Comparison of ENCODE assay signal across 8 cellular contexts in the genomic region with DNA sequence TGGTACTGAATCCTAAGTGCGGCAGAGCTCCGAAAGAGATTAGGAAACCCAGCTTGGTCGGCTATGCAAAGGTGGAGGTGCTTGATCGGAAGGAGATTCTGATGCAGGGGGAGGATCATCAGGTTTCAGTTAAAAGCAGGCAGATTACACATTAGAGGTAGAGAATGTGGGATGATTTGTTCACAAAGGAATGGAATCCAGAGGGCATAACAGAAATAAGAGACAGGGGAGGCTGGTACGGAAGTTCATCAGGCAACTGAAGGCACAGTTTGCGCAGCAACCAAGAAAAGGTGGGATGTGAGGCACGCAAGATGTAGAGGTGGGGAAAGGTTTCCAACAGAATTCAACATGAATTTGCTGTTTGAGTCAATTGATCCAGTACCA. TPM values are rescaled to one million over a fixed set of nuclear protein-coding genes. Genes with fewer than 3 reads are reported as not detected.
DNase-seq lines count a peak whose midpoint lies in the region; ATAC-seq and TF ChIP-seq lines count a peak whose summit lies in the region.

No MANE protein-coding gene starts in this region.

- peaks cover 44% of the 10 kb centered on the region for H3K79me2 ChIP-seq in MM.1S (ENCODE audit: low read length)

- no peaks in the 10 kb centered on the region for H3K9me2 ChIP-seq in MM.1S (replicated peaks; ENCODE audit: insufficient read depth, low read length)

- H3K9ac ChIP-seq in MM.1S (ENCODE audit: low read length): peak overlapping the region; percentile 96; the same call in 1 of the 2 replicates

- H3K36me3 Mint-ChIP-seq in CD8-positive, alpha-beta T cell: peaks cover 25% of the 10 kb centered on the region
- H3K36me3 Mint-ChIP-seq in osteocyte (ENCODE audit: unreplicated experiment): peaks cover 20% of the 10 kb centered on the region

- POLR2A ChIA-PET in CD8-positive, alpha-beta T cell (lab: Charles Lee): no interaction called here

- TF ChIP-seq CTCF in CD8-positive, alpha-beta T cell (IDR thresholded peaks at IDR 0.05): no peak
- TF ChIP-seq CTCF in MM.1S (IDR thresholded peaks at IDR 0.05; ENCODE audit: low read length) (no peak), esophagus squamous epithelium (IDR thresholded peaks at IDR 0.05) (no peak), osteocyte (IDR thresholded peaks at IDR 0.05) (no peak)

- 89% methylated on average over 7 of the region's 7 CpGs for WGBS in esophagus squamous epithelium, 2 donors

- peak overlapping the region; percentile 95 for H3K4me3 Mint-ChIP-seq in CD8-positive, alpha-beta T cell
- peak overlapping the region; percentile 95 for H3K4me3 Mint-ChIP-seq in osteocyte (ENCODE audit: unreplicated experiment)

- H3K36me3 ChIP-seq in CD8-positive, alpha-beta T cell (ENCODE audit: insufficient read depth, low read length): no peaks in the 10 kb centered on the region
- H3K36me3 ChIP-seq in MM.1S (replicated peaks; ENCODE audit: insufficient read depth, low read length) (peaks cover 6% of the 10 kb centered on the region; the same call in 1 of the 2 replicates), esophagus squamous epithelium (peaks cover 0 to 21% (median 0%) of the 10 kb centered on the region in 3 donors)

- no peak for DNase-seq in CD8-positive, alpha-beta T cell
- DNase-seq in MM.1S (no peak), esophagus squamous epithelium (lab: John Stamatoyannopoulos, UW) (no peak), osteocyte (ENCODE audit: extremely low spot score, unreplicated experiment) (no peak), NCI-H1105 (lab: John Stamatoyannopoulos, UW) (no peak), OCI-M2 (lab: John Stamatoyannopoulos, UW; ENCODE audit: unreplicated experiment) (no peak)

- no peak for ATAC-seq in CD8-positive, alpha-beta T cell
- ATAC-seq in GM21723 (IDR thresholded peaks at IDR 0.05; ENCODE audit: unreplicated experiment) (peak; percentile 22), esophagus mucosa (no peak)

- no peak for TF ChIP-seq POLR2A in esophagus squamous epithelium (IDR thresholded peaks at IDR 0.05)

- intact Hi-C loops in CD8-positive, alpha-beta T cell (cut with DNase I, micrococcal nuclease): loop anchor here (2.0 to 10.0 kb wide), 4 partner anchors 698 to 1965 kb away; partner anchors contain the start of genes ELMOD2 (in 2 of the 2), INPP4B (in 1 of the 2), SCOC (in 1 of the 2) and USP38 (in 1 of the 2)
- intact Hi-C loops in esophagus squamous epithelium (cut with DNase I): loop anchor here (10.0 kb wide), 1 partner anchor 1565 kb away; no protein-coding TSS in a partner anchor

- peaks cover 45% of the 10 kb centered on the region for H3K4me1 Mint-ChIP-seq in CD8-positive, alpha-beta T cell (ENCODE audit: low read depth)
- H3K4me1 Mint-ChIP-seq in osteocyte (ENCODE audit: unreplicated experiment): peaks cover 33% of the 10 kb centered on the region

- no peak overlapping the region for H3K27ac ChIP-seq in CD8-positive, alpha-beta T cell (ENCODE audit: low read depth, low read length)
- H3K27ac ChIP-seq in MM.1S (ENCODE audit: low read length): no peak overlapping the region
- peak overlapping the region; percentile 87 to 97 (median 96) for H3K27ac ChIP-seq in esophagus squamous epithelium

- H3K9me3 Mint-ChIP-seq in CD8-positive, alpha-beta T cell: no peaks in the 10 kb centered on the region
- no peaks in the 10 kb centered on the region for H3K9me3 Mint-ChIP-seq in osteocyte (ENCODE audit: unreplicated experiment)

- peak overlapping the region; percentile 96 for H3K27ac Mint-ChIP-seq in CD8-positive, alpha-beta T cell
- peak overlapping the region; percentile 41 for H3K27ac Mint-ChIP-seq in osteocyte (ENCODE audit: unreplicated experiment)

- H3K9me3 ChIP-seq in CD8-positive, alpha-beta T cell (ENCODE audit: low read length): no peaks in the 10 kb centered on the region
- no peaks in the 10 kb centered on the region for H3K9me3 ChIP-seq in MM.1S (replicated peaks; ENCODE audit: insufficient read depth, low read length)
- no peaks in the 10 kb centered on the region for H3K9me3 ChIP-seq in esophagus squamous epithelium

- H3K27me3 ChIP-seq in CD8-positive, alpha-beta T cell (ENCODE audit: insufficient read depth, low read length): no peaks in the 10 kb centered on the region
- H3K27me3 ChIP-seq in MM.1S (replicated peaks; ENCODE audit: insufficient read depth, low read length) (no peaks in the 10 kb centered on the region), esophagus squamous epithelium (no peaks in the 10 kb centered on the region)

- H3K4me3 ChIP-seq in CD8-positive, alpha-beta T cell (ENCODE audit: low read depth, low read length): peak overlapping the region; percentile 88
- H3K4me3 ChIP-seq in MM.1S (ENCODE audit: low read length) (peak overlapping the region; percentile 99), esophagus squamous epithelium (peak overlapping the region; percentile 65 to 94 (median 84))

- H3F3A ChIP-seq in MM.1S (ENCODE audit: insufficient read depth, low read length): no peaks in the 10 kb centered on the region

- peak overlapping the region; percentile 76; the same call in 1 of the 2 replicates for H3K4me2 ChIP-seq in MM.1S (ENCODE audit: low read depth, low read length)

- peak overlapping the region; percentile 95 for H2AFZ ChIP-seq in MM.1S (ENCODE audit: low read length)

- CTCF ChIA-PET in CD8-positive, alpha-beta T cell (lab: Charles Lee): no interaction called here

- peaks cover 18% of the 10 kb centered on the region for H3K4me1 ChIP-seq in CD8-positive, alpha-beta T cell (ENCODE audit: insufficient read depth, low read length)
- H3K4me1 ChIP-seq in MM.1S (ENCODE audit: low read length): peaks cover 6% of the 10 kb centered on the region; the same call in 1 of the 2 replicates
- peaks cover 13 to 36% (median 14%) of the 10 kb centered on the region in 3 donors for H3K4me1 ChIP-seq in esophagus squamous epithelium

- H3K27me3 Mint-ChIP-seq in CD8-positive, alpha-beta T cell (ENCODE audit: low read depth): peaks cover 2% of the 10 kb centered on the region
- peaks cover 14% of the 10 kb centered on the region for H3K27me3 Mint-ChIP-seq in osteocyte (ENCODE audit: unreplicated experiment)

- H4K20me1 ChIP-seq in MM.1S (ENCODE audit: insufficient read depth, low read length): no peaks in the 10 kb centered on the region

RNA-seq across cellular contexts. Expression of gene ZNF330, which starts 0.4 kb away (rescaled TPM):
- 10 to 100 TPM; 44.1 to 44.9 TPM for total RNA-seq in CD8-positive, alpha-beta T cell
- total RNA-seq in esophagus squamous epithelium: 10 to 100 TPM; 12.3 to 27.5 (median 22.3) TPM
- total RNA-seq in osteocyte: 26.6 and 30.1 TPM in 2 replicates
- total RNA-seq in esophagus mucosa: 18.9 TPM

Comparison
In these comparisons a context has a peak if more than half of its experiments do, and no peak if none do; other contexts are left out.
1. H3K27ac ChIP-seq: peak in esophagus squamous epithelium (4 of 4); none in CD8-positive, alpha-beta T cell (single experiment) and MM.1S (single experiment).
2. Peak in every context shown above with its lines, with median percentiles within 50 percentile points of each other: H3K4me3 ChIP-seq.